14 cellular contexts compared by ENCODE assay signal in the genomic region with DNA sequence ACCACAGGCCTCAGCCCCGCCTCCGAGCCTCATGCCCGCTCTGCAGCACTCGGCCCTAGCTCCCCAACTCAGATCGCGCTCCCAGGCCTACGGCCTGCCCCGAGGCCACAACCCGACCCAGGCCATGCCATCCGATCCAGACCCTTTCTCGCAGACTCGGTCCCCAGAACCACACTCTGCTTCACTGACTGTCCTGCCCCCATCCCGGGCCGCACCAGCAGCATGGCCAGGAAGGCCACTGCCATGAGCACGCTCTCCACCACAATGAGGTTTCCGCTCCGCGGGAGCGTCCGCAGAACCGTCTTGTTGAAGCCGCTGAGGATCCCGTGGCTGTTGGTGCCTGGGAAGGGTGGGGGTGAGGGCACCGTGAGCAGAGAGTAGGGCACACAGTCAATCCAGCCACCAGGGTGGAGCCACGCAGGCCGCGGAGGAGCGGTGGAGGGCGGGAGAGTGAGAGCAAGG. TPM values are rescaled to one million over a fixed set of nuclear protein-coding genes. Genes with fewer than 3 reads are reported as not detected.
A peak's percentile ranks its signal among the peaks of the same experiment; 100 is the strongest.
DNase-seq lines count a peak whose midpoint lies in the region; ATAC-seq and TF ChIP-seq lines count a peak whose summit lies in the region.
"Had no signal": no experiment of that assay in that cellular context is flagged by ENCODE, and none has a peak within 500 bp of the region (broad histone marks: within the 10 kb centered on the region; RNA-seq: fewer than 3 reads in every experiment).

No MANE protein-coding gene starts in this region.

- intact Hi-C loops in activated CD4-positive, alpha-beta memory T cell treated with anti-CD3 and anti-CD28 coated beads for 36 hours (cut with micrococcal nuclease) = no loop called here
- intact Hi-C loops in Panc1 (cut with micrococcal nuclease; ENCODE audit: unreplicated experiment) = no loop called here

- DNase-seq in activated CD4-positive, alpha-beta memory T cell treated with anti-CD3 and anti-CD28 coated beads, Interleukin-2, amount 10 ng/mL, durations not matched to agents 7 days and 5 days = no peak
- no peak for DNase-seq in activated CD4-positive, alpha-beta memory T cell treated with anti-CD3 and anti-CD28 coated beads for 36 hours
- DNase-seq in Panc1 (ENCODE audit: low read depth, low spot score) (no peak), islet precursor cell (peak; percentile 45), SJCRH30 (no peak)
- DNase-seq in NK-92 treated with Interleukin-12 subunit alpha and Interleukin-12 subunit beta, amount 100 ng/mL, for 24 hours (lab: John Stamatoyannopoulos, UW) = no peak
- DNase-seq: kidney glomerular epithelial cell, NCI-H2107 had no signal

- H3K4me1 ChIP-seq in Panc1 (ENCODE audit: control insufficient read depth, insufficient read depth, low read length) = no peaks in the 10 kb centered on the region
- H3K4me1 ChIP-seq in SJCRH30 = 0 out of 2 replicates have a peak, but pooled peaks cover 2% of the 10 kb centered on the region

- H3K36me3 ChIP-seq in Panc1 (ENCODE audit: control insufficient read depth, insufficient read depth, low read length) (no peaks in the 10 kb centered on the region), SJCRH30 (no peaks in the 10 kb centered on the region)
- H3K36me3 ChIP-seq: cardiac muscle cell, vagina had no signal

- no peaks in the 10 kb centered on the region for H3K9me3 Mint-ChIP-seq in activated CD4-positive, alpha-beta memory T cell treated with anti-CD3 and anti-CD28 coated beads, Interleukin-2, amount 10 ng/mL, durations not matched to agents 7 days and 5 days
- H3K9me3 Mint-ChIP-seq in activated CD4-positive, alpha-beta memory T cell treated with anti-CD3 and anti-CD28 coated beads for 36 hours = no peaks in the 10 kb centered on the region
- no peaks in the 10 kb centered on the region for H3K9me3 Mint-ChIP-seq in stimulated activated memory B cell treated with anti-CD40 and anti-IgM and Interleukin-4, amounts not matched to agents 10 μg/mL and 1 μg/mL and 100 μg/mL, for 72 hours
- H3K9me3 Mint-ChIP-seq: activated naive CD4-positive, alpha-beta T cell treated with anti-CD3 and anti-CD28 coated beads, Interleukin-2, amount 50 U/mL, for 72 hours had no signal

- peak overlapping the region; percentile 70 for H3K27ac Mint-ChIP-seq in activated CD4-positive, alpha-beta memory T cell treated with anti-CD3 and anti-CD28 coated beads, Interleukin-2, amount 10 ng/mL, durations not matched to agents 7 days and 5 days
- H3K27ac Mint-ChIP-seq in activated CD4-positive, alpha-beta memory T cell treated with anti-CD3 and anti-CD28 coated beads for 36 hours = no peak overlapping the region
- H3K27ac Mint-ChIP-seq in stimulated activated memory B cell treated with anti-CD40 and anti-IgM and Interleukin-4, amounts not matched to agents 10 μg/mL and 1 μg/mL and 100 μg/mL, for 72 hours = peak overlapping the region; percentile 86

- in situ Hi-C loops in Panc1 (cut with HindIII; ENCODE audit: low pct_unique_long_range_greater_than_20kb, low sequenced_read_pairs) = no loop called here

- CTCF ChIA-PET in activated CD4-positive, alpha-beta memory T cell treated with anti-CD3 and anti-CD28 coated beads, Interleukin-2, amount 10 ng/mL, durations not matched to agents 7 days and 5 days (lab: Charles Lee) = no interaction called here
- CTCF ChIA-PET in activated CD4-positive, alpha-beta memory T cell treated with anti-CD3 and anti-CD28 coated beads for 36 hours (lab: Charles Lee) = interaction anchor here (1.1 kb wide), 1 partner anchor 42 kb away, joined by 4 read pairs; no protein-coding TSS in a partner anchor
- CTCF ChIA-PET in Panc1 (lab: Charles Lee) = no interaction called here

- BruUV-seq in Panc1 (replicated peaks; lab: Mats Ljungman, UMichigan) = no TSS peak

- peaks cover 38% of the 10 kb centered on the region for H3K4me1 Mint-ChIP-seq in activated CD4-positive, alpha-beta memory T cell treated with anti-CD3 and anti-CD28 coated beads, Interleukin-2, amount 10 ng/mL, durations not matched to agents 7 days and 5 days
- peaks cover 23% of the 10 kb centered on the region for H3K4me1 Mint-ChIP-seq in activated CD4-positive, alpha-beta memory T cell treated with anti-CD3 and anti-CD28 coated beads for 36 hours (ENCODE audit: low read depth)
- peaks cover 72% of the 10 kb centered on the region for H3K4me1 Mint-ChIP-seq in stimulated activated memory B cell treated with anti-CD40 and anti-IgM and Interleukin-4, amounts not matched to agents 10 μg/mL and 1 μg/mL and 100 μg/mL, for 72 hours

- H3K27me3 ChIP-seq in Panc1 (ENCODE audit: control insufficient read depth, insufficient read depth, low read length) (no peaks in the 10 kb centered on the region), SJCRH30 (no peaks in the 10 kb centered on the region)
- H3K27me3 ChIP-seq: vagina had no signal

- ATAC-seq in Panc1 (0 out of 2 replicates have a peak, but pooled peaks have one; percentile 4), GM21529 (IDR thresholded peaks at IDR 0.05; ENCODE audit: unreplicated experiment) (no peak)
- no peak for ATAC-seq in stimulated activated memory B cell treated with anti-CD40 and anti-IgM and Interleukin-4, amounts not matched to agents 10 μg/mL and 1 μg/mL and 100 μg/mL, for 72 hours

- POLR2A ChIA-PET in activated CD4-positive, alpha-beta memory T cell treated with anti-CD3 and anti-CD28 coated beads, Interleukin-2, amount 10 ng/mL, durations not matched to agents 7 days and 5 days (lab: Charles Lee) = interaction anchor here (1.9 kb wide), 1 partner anchor 40 kb away, joined by 4 read pairs; no protein-coding TSS in a partner anchor
- POLR2A ChIA-PET in activated CD4-positive, alpha-beta memory T cell treated with anti-CD3 and anti-CD28 coated beads for 36 hours (lab: Charles Lee) = no interaction called here
- POLR2A ChIA-PET in Panc1 (lab: Charles Lee) = no interaction called here

- peaks cover 18% of the 10 kb centered on the region for H3K36me3 Mint-ChIP-seq in activated CD4-positive, alpha-beta memory T cell treated with anti-CD3 and anti-CD28 coated beads, Interleukin-2, amount 10 ng/mL, durations not matched to agents 7 days and 5 days (ENCODE audit: low read depth)
- H3K36me3 Mint-ChIP-seq in activated CD4-positive, alpha-beta memory T cell treated with anti-CD3 and anti-CD28 coated beads for 36 hours = peaks cover 2% of the 10 kb centered on the region
- peaks cover 37% of the 10 kb centered on the region for H3K36me3 Mint-ChIP-seq in stimulated activated memory B cell treated with anti-CD40 and anti-IgM and Interleukin-4, amounts not matched to agents 10 μg/mL and 1 μg/mL and 100 μg/mL, for 72 hours
- H3K36me3 Mint-ChIP-seq: activated naive CD4-positive, alpha-beta T cell treated with anti-CD3 and anti-CD28 coated beads, Interleukin-2, amount 50 U/mL, for 72 hours had no signal

- no peak for TF ChIP-seq CTCF in Panc1 (IDR thresholded peaks at IDR 0.05)

- no peaks in the 10 kb centered on the region for H3K27me3 Mint-ChIP-seq in activated CD4-positive, alpha-beta memory T cell treated with anti-CD3 and anti-CD28 coated beads, Interleukin-2, amount 10 ng/mL, durations not matched to agents 7 days and 5 days
- no peaks in the 10 kb centered on the region for H3K27me3 Mint-ChIP-seq in activated CD4-positive, alpha-beta memory T cell treated with anti-CD3 and anti-CD28 coated beads for 36 hours
- no peaks in the 10 kb centered on the region for H3K27me3 Mint-ChIP-seq in stimulated activated memory B cell treated with anti-CD40 and anti-IgM and Interleukin-4, amounts not matched to agents 10 μg/mL and 1 μg/mL and 100 μg/mL, for 72 hours

- H3K27ac ChIP-seq in Panc1 (ENCODE audit: low read length) = no peak overlapping the region
- H3K27ac ChIP-seq in SJCRH30 = no peak overlapping the region
- H3K27ac ChIP-seq: cardiac muscle cell, vagina had no signal

- H3K4me3 ChIP-seq in Panc1 (ENCODE audit: low read depth in 2 of 2, low read length in 2 of 2) = no peak overlapping the region
- no peak overlapping the region for H3K4me3 ChIP-seq in SJCRH30
- H3K4me3 ChIP-seq: vagina had no signal

- H3K9me3 ChIP-seq in Panc1 (ENCODE audit: control insufficient read depth, insufficient read depth, low read depth, low read length) = no peaks in the 10 kb centered on the region
- H3K9me3 ChIP-seq in SJCRH30 (replicated peaks) = no peaks in the 10 kb centered on the region
- H3K9me3 ChIP-seq: vagina had no signal

- H3K4me3 Mint-ChIP-seq in activated CD4-positive, alpha-beta memory T cell treated with anti-CD3 and anti-CD28 coated beads, Interleukin-2, amount 10 ng/mL, durations not matched to agents 7 days and 5 days = no peak overlapping the region
- no peak overlapping the region for H3K4me3 Mint-ChIP-seq in activated CD4-positive, alpha-beta memory T cell treated with anti-CD3 and anti-CD28 coated beads for 36 hours
- H3K4me3 Mint-ChIP-seq in stimulated activated memory B cell treated with anti-CD40 and anti-IgM and Interleukin-4, amounts not matched to agents 10 μg/mL and 1 μg/mL and 100 μg/mL, for 72 hours = no peak overlapping the region

RNA-seq across cellular contexts. Expression of a gene that starts 6.4 kb away (rescaled TPM):
- total RNA-seq in activated CD4-positive, alpha-beta memory T cell treated with anti-CD3 and anti-CD28 coated beads, Interleukin-2, amount 10 ng/mL, durations not matched to agents 7 days and 5 days = 10 to 100 TPM; 41.7 to 42.0 TPM
- total RNA-seq in activated CD4-positive, alpha-beta memory T cell treated with anti-CD3 and anti-CD28 coated beads for 36 hours = 10 to 100 TPM; 20.0 to 21.5 TPM
- total RNA-seq in Panc1 (2021; ENCODE audit: unreplicated experiment) = 54.1 TPM
- polyA plus RNA-seq in Panc1 (2012; ENCODE audit: insufficient read length) = 74.9 TPM
- total RNA-seq in SJCRH30 (2014; rRNA removed; shearing (Covaris generic)) = not detected in 2 replicates

RNA-seq across cellular contexts. Expression of a gene that starts 12.6 kb away (rescaled TPM):
- not detected for total RNA-seq in activated CD4-positive, alpha-beta memory T cell treated with anti-CD3 and anti-CD28 coated beads, Interleukin-2, amount 10 ng/mL, durations not matched to agents 7 days and 5 days
- total RNA-seq in activated CD4-positive, alpha-beta memory T cell treated with anti-CD3 and anti-CD28 coated beads for 36 hours = not detected
- total RNA-seq in Panc1 (2021; ENCODE audit: unreplicated experiment) = 18.3 TPM
- polyA plus RNA-seq in Panc1 (2012; ENCODE audit: insufficient read length) = 25.3 TPM
- 0.51 and 0.53 TPM in 2 replicates for total RNA-seq in SJCRH30 (2014; rRNA removed; shearing (Covaris generic))
- total RNA-seq: A673 had no signal

RNA-seq across cellular contexts. Expression of a gene that starts 33.0 kb away (rescaled TPM):
- total RNA-seq in activated CD4-positive, alpha-beta memory T cell treated with anti-CD3 and anti-CD28 coated beads, Interleukin-2, amount 10 ng/mL, durations not matched to agents 7 days and 5 days = 100 to 1,000 TPM; 112 to 128 TPM
- total RNA-seq in activated CD4-positive, alpha-beta memory T cell treated with anti-CD3 and anti-CD28 coated beads for 36 hours = 100 to 1,000 TPM; 134 to 140 TPM
- total RNA-seq in Panc1 (2021; ENCODE audit: unreplicated experiment) = 289 TPM
- 558 TPM for polyA plus RNA-seq in Panc1 (2012; ENCODE audit: insufficient read length)
- total RNA-seq in SJCRH30 (2014; rRNA removed; shearing (Covaris generic)) = 77.7 and 103 TPM in 2 replicates

RNA-seq across cellular contexts. Expression of a gene that starts 41.3 kb away (rescaled TPM):
- total RNA-seq in activated CD4-positive, alpha-beta memory T cell treated with anti-CD3 and anti-CD28 coated beads, Interleukin-2, amount 10 ng/mL, durations not matched to agents 7 days and 5 days = 100 to 1,000 TPM; 295 TPM
- 100 to 1,000 TPM; 167 to 175 TPM for total RNA-seq in activated CD4-positive, alpha-beta memory T cell treated with anti-CD3 and anti-CD28 coated beads for 36 hours
- 158 TPM for total RNA-seq in Panc1 (2021; ENCODE audit: unreplicated experiment)
- polyA plus RNA-seq in Panc1 (2012; ENCODE audit: insufficient read length) = 192 TPM
- total RNA-seq in SJCRH30 (2014; rRNA removed; shearing (Covaris generic)) = 2.7 and 6.1 TPM in 2 replicates

Comparison
In these comparisons a context has a peak if more than half of its experiments do, and no peak if none do; other contexts are left out.
1. RNA of a gene that starts 6.4 kb away (total RNA-seq): 54.1 TPM in Panc1 (single experiment), 41.7 to 42.0 TPM in activated CD4-positive, alpha-beta memory T cell treated with anti-CD3 and anti-CD28 coated beads, Interleukin-2, amount 10 ng/mL, durations not matched to agents 7 days and 5 days and 20.0 to 21.5 TPM in activated CD4-positive, alpha-beta memory T cell treated with anti-CD3 and anti-CD28 coated beads for 36 hours; not detected in SJCRH30; every median in the first group is over 10 times any median in the second.
2. RNA of a gene that starts 12.6 kb away (total RNA-seq): 18.3 TPM in Panc1 (single experiment); 0.51 to 0.53 TPM in SJCRH30, not detected in activated CD4-positive, alpha-beta memory T cell treated with anti-CD3 and anti-CD28 coated beads, Interleukin-2, amount 10 ng/mL, durations not matched to agents 7 days and 5 days and not detected in activated CD4-positive, alpha-beta memory T cell treated with anti-CD3 and anti-CD28 coated beads for 36 hours; every median in the first group is over 10 times any median in the second.